Comparison of ENCODE assay signal across 1 cellular context in genomic region chr2:218555527-218555926, GRCh38.
TF ChIP-seq lines count a peak whose summit lies in the region.

No MANE protein-coding gene starts in this region.

TF ChIP-seq in GM23338, 12 proteins besides CTCF, POLR2A, EP300 and RAD21 (continued from another document):
- TF ChIP-seq NANOG (IDR thresholded peaks at IDR 0.05; ENCODE audit: borderline replicate concordance), result 0 out of 2 replicates have a peak, but pooled peaks have one; percentile 53
